Comparison of ENCODE assay signal across 24 cellular contexts in the genomic region with DNA sequence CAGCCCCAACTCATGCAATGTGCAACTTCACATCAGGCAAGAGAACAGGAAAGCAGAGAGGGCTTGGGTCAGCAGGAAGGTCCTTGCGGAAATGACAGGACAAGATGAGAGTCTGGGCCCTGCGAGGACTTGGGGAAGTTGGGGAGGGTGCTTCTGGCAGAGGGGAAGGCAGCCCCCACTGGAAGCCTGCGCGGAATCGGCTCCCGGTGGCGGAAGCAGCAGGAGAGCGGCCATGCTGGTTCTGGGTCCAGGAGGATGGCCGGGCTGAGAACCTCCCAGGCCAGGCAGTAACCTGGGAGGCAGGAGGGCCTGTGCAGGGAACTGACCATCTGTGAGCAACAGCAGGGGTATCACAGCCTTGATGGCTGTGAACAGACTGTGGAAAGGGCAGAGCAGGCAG.
DNase-seq lines count a peak whose midpoint lies in the region; ATAC-seq and TF ChIP-seq lines count a peak whose summit lies in the region.
"Had no signal": no experiment of that assay in that cellular context is flagged by ENCODE, and none has a peak within 500 bp of the region (broad histone marks: within the 10 kb centered on the region; RNA-seq: fewer than 3 reads in every experiment).

No MANE protein-coding gene starts in this region.

- peak overlapping the region; percentile 6 for H3K27ac ChIP-seq in CD4-positive, CD25-positive, alpha-beta regulatory T cell (ENCODE audit: insufficient read depth, low read length, poor library complexity, severe bottlenecking)
- no peak overlapping the region for H3K27ac ChIP-seq in CD4-positive, alpha-beta memory T cell (ENCODE audit: low read depth, low read length)
- H3K27ac ChIP-seq in angular gyrus (ENCODE audit: low read depth, low read length): peak overlapping the region; percentile 97
- no peak overlapping the region for H3K27ac ChIP-seq in ovary
- H3K27ac ChIP-seq: brain microvascular endothelial cell, foreskin keratinocyte, pancreas, SK-N-MC, WERI-Rb-1 had no signal

- H3K9me3 Mint-ChIP-seq in CD4-positive, CD25-positive, alpha-beta regulatory T cell: no peaks in the 10 kb centered on the region
- H3K9me3 Mint-ChIP-seq in CD4-positive, alpha-beta memory T cell: peaks cover 0 to 1% (median 0%) of the 10 kb centered on the region in 8 donors
- peaks cover 0 to 2% of the 10 kb centered on the region in 2 donors for H3K9me3 Mint-ChIP-seq in natural killer cell

- TF ChIP-seq EP300 in ovary (IDR thresholded peaks at IDR 0.05): no peak

- no peaks in the 10 kb centered on the region for H3K9me3 ChIP-seq in CD4-positive, CD25-positive, alpha-beta regulatory T cell (ENCODE audit: control insufficient read depth in 2 of 2, low read length in 2 of 2)
- H3K9me3 ChIP-seq in CD4-positive, alpha-beta memory T cell (ENCODE audit: control insufficient read depth in 1 of 2, low read length in 2 of 2): no peaks in the 10 kb centered on the region
- H3K9me3 ChIP-seq in ovary: no peaks in the 10 kb centered on the region
- H3K9me3 ChIP-seq: pancreas, tibial nerve had no signal

- H3K27me3 Mint-ChIP-seq in CD4-positive, CD25-positive, alpha-beta regulatory T cell: no peaks in the 10 kb centered on the region
- no peaks in the 10 kb centered on the region for H3K27me3 Mint-ChIP-seq in CD4-positive, alpha-beta memory T cell
- H3K27me3 Mint-ChIP-seq in natural killer cell (ENCODE audit: low read depth in 2 of 2): no peaks in the 10 kb centered on the region

- no peaks in the 10 kb centered on the region for H3K27me3 ChIP-seq in CD4-positive, CD25-positive, alpha-beta regulatory T cell (ENCODE audit: control insufficient read depth, insufficient read depth, low read length)
- no peaks in the 10 kb centered on the region for H3K27me3 ChIP-seq in CD4-positive, alpha-beta memory T cell (ENCODE audit: insufficient read depth, low read length)
- H3K27me3 ChIP-seq in ovary: no peaks in the 10 kb centered on the region
- H3K27me3 ChIP-seq: brain microvascular endothelial cell, foreskin keratinocyte, pancreas, tibial nerve had no signal

- H3K27ac Mint-ChIP-seq in CD4-positive, CD25-positive, alpha-beta regulatory T cell: peak overlapping the region in 2 of 3 donors; percentile 27 to 71
- H3K27ac Mint-ChIP-seq in CD4-positive, alpha-beta memory T cell: peak overlapping the region in 6 of 7 donors; percentile 29 to 89 (median 73)
- H3K27ac Mint-ChIP-seq in natural killer cell: peak overlapping the region; percentile 74 to 82

- peak overlapping the region in 1 of 4 donors; percentile 35 for H3K4me3 Mint-ChIP-seq in CD4-positive, CD25-positive, alpha-beta regulatory T cell
- no peak overlapping the region for H3K4me3 Mint-ChIP-seq in CD4-positive, alpha-beta memory T cell
- H3K4me3 Mint-ChIP-seq in natural killer cell: peak overlapping the region; percentile 65

- TF ChIP-seq CTCF in natural killer cell (IDR thresholded peaks at IDR 0.05) (no peak), ovary (IDR thresholded peaks at IDR 0.05) (no peak)

- H3K36me3 Mint-ChIP-seq in CD4-positive, CD25-positive, alpha-beta regulatory T cell: peaks cover 51% of the 10 kb centered on the region
- H3K36me3 Mint-ChIP-seq in CD4-positive, alpha-beta memory T cell: peaks cover 52 to 66% of the 10 kb centered on the region in 2 donors
- H3K36me3 Mint-ChIP-seq in natural killer cell: no peaks in the 10 kb centered on the region

- peaks cover 56% of the 10 kb centered on the region for H3K36me3 ChIP-seq in CD4-positive, CD25-positive, alpha-beta regulatory T cell (ENCODE audit: control insufficient read depth, insufficient read depth, low read length)
- peaks cover 48% of the 10 kb centered on the region for H3K36me3 ChIP-seq in CD4-positive, alpha-beta memory T cell (ENCODE audit: insufficient read depth, low read length)
- no peaks in the 10 kb centered on the region for H3K36me3 ChIP-seq in ovary
- H3K36me3 ChIP-seq: WERI-Rb-1 had no signal

- no peak for TF ChIP-seq POLR2A in ovary (IDR thresholded peaks at IDR 0.05)

- no peaks in the 10 kb centered on the region for H3K4me1 ChIP-seq in CD4-positive, CD25-positive, alpha-beta regulatory T cell (ENCODE audit: control insufficient read depth, insufficient read depth, low read length, poor library complexity, severe bottlenecking)
- H3K4me1 ChIP-seq in CD4-positive, alpha-beta memory T cell (ENCODE audit: insufficient read depth, low read length): no peaks in the 10 kb centered on the region
- H3K4me1 ChIP-seq in ovary (ENCODE audit: insufficient read depth): peaks cover 1% of the 10 kb centered on the region
- H3K4me1 ChIP-seq: foreskin keratinocyte, pancreas had no signal

- no peak for ATAC-seq in CD4-positive, CD25-positive, alpha-beta regulatory T cell (ENCODE audit: low read depth in 2 of 2)
- ATAC-seq in natural killer cell (no peak), HG03175 (IDR thresholded peaks at IDR 0.05; ENCODE audit: unreplicated experiment) (no peak)
- ATAC-seq: esophagus mucosa, foreskin keratinocyte, left colon, pancreas had no signal

- no peak for DNase-seq in CD4-positive, CD25-positive, alpha-beta regulatory T cell
- DNase-seq in CD4-positive, alpha-beta memory T cell: no peak
- no peak for DNase-seq in natural killer cell
- no peak for DNase-seq in NCI-H187 (lab: John Stamatoyannopoulos, UW)
- no peak for DNase-seq in ovary
- DNase-seq: activated CD8-positive, alpha-beta memory T cell treated with anti-CD3 and anti-CD28 coated beads for 24 hours; brain microvascular endothelial cell; DMS53; foreskin keratinocyte; left colon; mesendoderm; NCI-H2081; NCI-H226; NCI-H748 treated with DMSO at 0.1 percent for 48 hours; RPMI8226; stimulated activated CD4-positive, alpha-beta T cell treated with anti-CD3 and anti-CD28 coated beads, Interleukin-4, amount 100 ng/mL, for 1 hour; stimulated activated naive CD4-positive, alpha-beta T cell treated with Interleukin-2 at 50 U/mL for 16 hours; WERI-Rb-1 had no signal

- CTCF ChIA-PET in CD4-positive, alpha-beta memory T cell (lab: Charles Lee; ENCODE audit: partially characterized antibody): no interaction called here

- H3K4me1 Mint-ChIP-seq in CD4-positive, CD25-positive, alpha-beta regulatory T cell: peaks cover 8 to 48% (median 23%) of the 10 kb centered on the region in 4 donors
- peaks cover 25 to 53% (median 38%) of the 10 kb centered on the region in 4 donors for H3K4me1 Mint-ChIP-seq in CD4-positive, alpha-beta memory T cell
- peaks cover 84 to 92% of the 10 kb centered on the region in 2 donors for H3K4me1 Mint-ChIP-seq in natural killer cell

- POLR2A ChIA-PET in CD4-positive, alpha-beta memory T cell (lab: Charles Lee; ENCODE audit: partially characterized antibody): no interaction called here

- intact Hi-C loops in CD4-positive, alpha-beta memory T cell (cut with micrococcal nuclease): no loop called here
- intact Hi-C loops in natural killer cell (cut with micrococcal nuclease) (loop anchor here (5.0 kb wide), 1 partner anchor 38 kb away; no protein-coding TSS in a partner anchor), ovary (cut with DNase I) (loop anchor here in 1 of 4 donors (10.0 kb wide), 1 partner anchor 85 kb away; no protein-coding TSS in a partner anchor)

- 95 to 98% (median 97%) methylated on average over 9 of the region's 9 CpGs for WGBS in ovary, 3 donors

- no peak overlapping the region for H3K4me3 ChIP-seq in CD4-positive, CD25-positive, alpha-beta regulatory T cell (ENCODE audit: low read depth, low read length)
- no peak overlapping the region for H3K4me3 ChIP-seq in CD4-positive, alpha-beta memory T cell (ENCODE audit: low read length in 2 of 2)
- no peak overlapping the region for H3K4me3 ChIP-seq in ovary
- H3K4me3 ChIP-seq: pancreas, SK-N-MC, tibial nerve had no signal

Comparison
In these comparisons a context has a peak if more than half of its experiments do, and no peak if none do; other contexts are left out.
1. H3K27ac ChIP-seq: peak in CD4-positive, CD25-positive, alpha-beta regulatory T cell (single experiment) and angular gyrus (single experiment); none in CD4-positive, alpha-beta memory T cell (single experiment) and ovary (0 of 2).
2. Peak in every context shown above with its lines, with median percentiles within 50 percentile points of each other: H3K27ac Mint-ChIP-seq.